Comparison of ENCODE assay signal across 22 cellular contexts in genomic region chr7:127754457-127754856, GRCh38.
"Had no signal": no experiment of that assay in that cellular context is flagged by ENCODE, and none has a peak within 500 bp of the region (broad histone marks: within the 10 kb centered on the region; RNA-seq: fewer than 3 reads in every experiment).

No MANE protein-coding gene starts in this region.

- H3K27me3 ChIP-seq: dorsolateral prefrontal cortex, gastrocnemius medialis, left lung had no signal

- H3K36me3 ChIP-seq: gastrocnemius medialis, left lung had no signal

- FAIRE-seq: colon, kidney, TTC549, urothelium cell line had no signal

- H3K27ac ChIP-seq: gastrocnemius medialis, left lung had no signal

- ATAC-seq: activated CD8-positive, alpha-beta memory T cell treated with anti-CD3 and anti-CD28 coated beads, Interleukin-2, amount 10 ng/mL, durations not matched to agents 7 days and 5 days; gastrocnemius medialis; left lung; stimulated activated memory B cell treated with anti-CD40 and anti-IgM and Interleukin-4, amounts not matched to agents 10 μg/mL and 1 μg/mL and 100 μg/mL, for 72 hours had no signal

- DNase-seq: activated CD4-positive, alpha-beta memory T cell treated with anti-CD3 and anti-CD28 coated beads, Interleukin-2, amount 10 ng/mL, durations not matched to agents 7 days and 5 days; activated CD4-positive, alpha-beta T cell treated with anti-CD3 and anti-CD28 coated beads for 48 hours; activated CD4-positive, CD25-positive, alpha-beta regulatory T cell; activated CD8-positive, alpha-beta memory T cell treated with anti-CD3 and anti-CD28 coated beads, Interleukin-2, amount 10 ng/mL, durations not matched to agents 7 days and 5 days; activated naive CD8-positive, alpha-beta T cell treated with anti-CD3 and anti-CD28 coated beads for 36 hours; caudate nucleus; dorsolateral prefrontal cortex; gastrocnemius medialis; head of caudate nucleus; kidney; left lung; mammary epithelial cell; nephron progenitor cell; occipital lobe; posterior cingulate gyrus; retina; stimulated activated CD4-positive, alpha-beta T cell treated with anti-CD3 and anti-CD28 coated beads, Interleukin-4, amount 100 ng/mL, for 1 hour had no signal

- H3K4me3 ChIP-seq: gastrocnemius medialis, left lung, smooth muscle cell had no signal

- H3K9me3 ChIP-seq: gastrocnemius medialis, left lung had no signal

- H3K4me2 ChIP-seq: smooth muscle cell had no signal
